Comparison of ENCODE assay signal across 1 cellular context in genomic region chr18:70290482-70291294, GRCh38.
TF ChIP-seq lines count a peak whose summit lies in the region.

No MANE protein-coding gene starts in this region.

TF ChIP-seq in K562, 482 proteins besides CTCF, POLR2A, EP300 and RAD21 (continued from another document):
- TF ChIP-seq ZBTB7A (IDR thresholded peaks at IDR 0.05; ENCODE audit: borderline replicate concordance, control insufficient read depth, low read depth, low read length): 0 out of 2 replicates have a peak, but pooled peaks have one; percentile 25
- no peak for TF ChIP-seq PML (IDR thresholded peaks at IDR 0.05; ENCODE audit: low read length)
